ENCODE assay signal across 1 cellular context in genomic region chr12:62522984-62523383, GRCh38.
TF ChIP-seq lines count a peak whose summit lies in the region.

No MANE protein-coding gene starts in this region.

TF ChIP-seq in GM23338, 12 proteins besides CTCF, POLR2A, EP300 and RAD21 (continued from another document):
- no peak for TF ChIP-seq REST (IDR thresholded peaks at IDR 0.05; ENCODE audit: unreplicated experiment)
